In the genomic region with DNA sequence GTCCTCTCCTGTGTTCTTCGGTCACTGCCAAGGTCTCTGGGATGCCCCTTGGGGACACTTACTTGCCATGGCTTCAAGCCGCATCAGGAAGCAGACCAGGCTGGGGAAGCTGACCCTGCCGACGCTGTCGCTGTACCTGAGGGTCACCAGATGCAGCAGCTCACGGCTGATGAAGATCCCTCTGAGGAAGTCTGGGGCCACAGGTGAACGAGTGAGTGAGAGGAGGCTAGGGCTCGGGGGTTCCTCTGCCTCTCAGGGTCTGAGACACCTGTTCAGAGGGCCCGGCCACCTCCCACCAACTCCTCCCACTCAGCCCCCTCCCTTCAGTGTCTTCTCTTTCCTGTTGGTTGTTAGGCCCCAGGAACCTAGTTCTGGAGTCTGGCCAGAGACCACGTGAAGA, we compare ENCODE assay signal across 21 cellular contexts.
DNase-seq lines count a peak whose midpoint lies in the region; ATAC-seq, FAIRE-seq and TF ChIP-seq lines count a peak whose summit lies in the region.
"Had no signal": no experiment of that assay in that cellular context is flagged by ENCODE, and none has a peak within 500 bp of the region (broad histone marks: within the 10 kb centered on the region; RNA-seq: fewer than 3 reads in every experiment).

No MANE protein-coding gene starts in this region.

- no peaks in the 10 kb centered on the region for H3K79me2 ChIP-seq in H9 (ENCODE audit: insufficient read depth, low read length)

- H3K23me2 ChIP-seq in H9 (ENCODE audit: insufficient read length, low read depth, low read length, poor library complexity, severe bottlenecking), result no peaks in the 10 kb centered on the region

- no peak overlapping the region for H3K56ac ChIP-seq in H9 (ENCODE audit: insufficient read length, low read depth, low read length)

- H3K9me3 Mint-ChIP-seq in CD14-positive monocyte, result no peaks in the 10 kb centered on the region
- 0 out of 5 replicates have a peak, but pooled peaks cover 0 to 1% of the 10 kb centered on the region in 2 experiments for H3K9me3 Mint-ChIP-seq in H9
- H3K9me3 Mint-ChIP-seq: CD4-positive, alpha-beta T cell; IgD-negative memory B cell had no signal

- no peak overlapping the region for H3K23ac ChIP-seq in H9 (ENCODE audit: insufficient read length, low read depth, low read length)

- H3K4me1 ChIP-seq in H9 (ENCODE audit: insufficient read depth, low read length) (no peaks in the 10 kb centered on the region), kidney (ENCODE audit: control insufficient read depth in 1 of 2, insufficient read depth in 1 of 2, low read depth in 1 of 2, low read length in 2 of 2) (no peaks in the 10 kb centered on the region), spleen (no peaks in the 10 kb centered on the region)
- H3K4me1 ChIP-seq: BE2C, Caco-2, HAP-1 had no signal

- no CpG with 5 or more reads among the region's 10 CpGs for WGBS in H9 (ENCODE audit: extremely low coverage, insufficient read length, low lambda C conversion rate)
- 67 to 84% (median 75%) methylated on average over 5 to 10 of the region's 10 CpGs for WGBS in spleen, 5 donors

- H3K4me3 ChIP-seq in kidney (ENCODE audit: low read length in 2 of 2), result no peak overlapping the region
- no peak overlapping the region for H3K4me3 ChIP-seq in spleen
- H3K4me3 ChIP-seq: HAP-1 had no signal

- H4K91ac ChIP-seq in H9 (ENCODE audit: insufficient read length, low read depth, low read length), result no peak overlapping the region

- H3K4me1 Mint-ChIP-seq in CD14-positive monocyte (no peaks in the 10 kb centered on the region), H9 (peaks cover 22 to 26% of the 10 kb centered on the region in 2 experiments)
- H3K4me1 Mint-ChIP-seq: IgD-negative memory B cell had no signal

- no peak overlapping the region for H2BK12ac ChIP-seq in H9 (ENCODE audit: insufficient read length, low read depth, low read length)

- peak; percentile 10 for DNase-seq in CD14-positive monocyte (ENCODE audit: low spot score)
- DNase-seq in H9, result no peak
- DNase-seq in kidney, result peak; percentile 40
- peak; percentile 58 for DNase-seq in spleen
- DNase-seq in NCI-H446 treated with DMSO at 0.1 percent for 48 hours (lab: John Stamatoyannopoulos, UW), result no peak
- no peak for DNase-seq in activated gamma-delta T cell treated with Interleukin-2 at 50 U/mL for 16 hours
- DNase-seq: ACHN; BE2C; C1 segment of cervical spinal cord; Caco-2; CD4-positive, alpha-beta T cell; GOT3 had no signal

- H3T11ph ChIP-seq in H9 (ENCODE audit: low read length), result no peak overlapping the region

- H3K27me3 Mint-ChIP-seq in CD14-positive monocyte (ENCODE audit: low read depth in 3 of 3) (peaks cover 0 to 9% (median 6%) of the 10 kb centered on the region in 3 donors), H9 (ENCODE audit: low read depth) (peaks cover 2% of the 10 kb centered on the region; the same call in 1 of the 2 replicates)

- H2BK120ac ChIP-seq in H9 (ENCODE audit: low read depth, low read length, poor library complexity, severe bottlenecking), result no peak overlapping the region

- TF ChIP-seq CTCF in CD14-positive monocyte (IDR thresholded peaks at IDR 0.05), result no peak
- no peak for TF ChIP-seq CTCF in H9 (conservative IDR thresholded peaks at IDR 0.05)
- TF ChIP-seq CTCF in kidney (IDR thresholded peaks at IDR 0.05; ENCODE audit: borderline replicate concordance, extremely low read depth, insufficient read depth), result no peak
- no peak for TF ChIP-seq CTCF in spleen (IDR thresholded peaks at IDR 0.05 in 8 of 11, conservative IDR thresholded peaks at IDR 0.05 in 3 of 11)

- no peak overlapping the region for H3K27ac ChIP-seq in H9 (ENCODE audit: insufficient read length, low read depth, low read length)
- no peak overlapping the region for H3K27ac ChIP-seq in kidney (ENCODE audit: low read depth in 2 of 2, low read length in 2 of 2)
- H3K27ac ChIP-seq in spleen, result no peak overlapping the region

- H3K36me3 ChIP-seq in kidney (ENCODE audit: control insufficient read depth in 1 of 2, insufficient read depth in 2 of 2, low read length in 2 of 2), result no peaks in the 10 kb centered on the region
- no peaks in the 10 kb centered on the region for H3K36me3 ChIP-seq in spleen
- H3K36me3 ChIP-seq: BE2C, HAP-1 had no signal

- H2BK20ac ChIP-seq in H9 (ENCODE audit: low read depth, low read length, poor library complexity, severe bottlenecking), result no peak overlapping the region

- peak overlapping the region; percentile 67; the same call in 1 of the 2 replicates for H3K14ac ChIP-seq in H9 (ENCODE audit: insufficient read depth, low read length)

- ATAC-seq in GM19324 (IDR thresholded peaks at IDR 0.05; ENCODE audit: low FRiP score, unreplicated experiment), result no peak
- ATAC-seq: HepG2 had no signal

- H3K4me2 ChIP-seq in H9 (ENCODE audit: insufficient read depth, insufficient read length, low read length), result no peak overlapping the region

- H4K5ac ChIP-seq in H9 (ENCODE audit: insufficient read length, low read depth, low read length), result no peak overlapping the region

- H3K9ac ChIP-seq in H9 (ENCODE audit: extremely low read depth, insufficient read length, low read length) (no peak overlapping the region), kidney (ENCODE audit: low read length in 2 of 2) (no peak overlapping the region)

- H2BK15ac ChIP-seq in H9 (ENCODE audit: low read depth, low read length), result no peak overlapping the region

- H4K20me1 ChIP-seq in H9 (ENCODE audit: control insufficient read depth, insufficient read depth, insufficient read length), result no peaks in the 10 kb centered on the region

- H4K8ac ChIP-seq in H9 (replicated peaks; ENCODE audit: insufficient read length, low read depth, low read length), result no peak overlapping the region

- H2AFZ ChIP-seq in H9 (ENCODE audit: low read length), result no peak overlapping the region

- no peak overlapping the region for H3K27ac Mint-ChIP-seq in CD14-positive monocyte
- H3K27ac Mint-ChIP-seq in H9, result no peak overlapping the region
- H3K27ac Mint-ChIP-seq: CD4-positive, alpha-beta T cell; IgD-negative memory B cell had no signal

- H3K36me3 Mint-ChIP-seq in CD14-positive monocyte (no peaks in the 10 kb centered on the region), H9 (ENCODE audit: insufficient read depth in 1 of 3, low read depth in 3 of 3) (no peaks in the 10 kb centered on the region)
- H3K36me3 Mint-ChIP-seq: IgD-negative memory B cell had no signal

- no peaks in the 10 kb centered on the region for H3K27me3 ChIP-seq in H9 (ENCODE audit: insufficient read depth, low read length)
- peaks cover 0 to 30% (median 0%) of the 10 kb centered on the region in 7 donors for H3K27me3 ChIP-seq in spleen (replicated peaks in 1 of 7)
- H3K27me3 ChIP-seq: BE2C had no signal

- no peak for TF ChIP-seq POLR2A in spleen (IDR thresholded peaks at IDR 0.05)

- intact Hi-C loops in CD14-positive monocyte (cut with micrococcal nuclease), result no loop called here
- intact Hi-C loops in kidney (cut with DNase I), result no loop called here
- intact Hi-C loops in spleen (cut with DNase I; ENCODE audit: low total_unique reads), result no loop called here

- FAIRE-seq in kidney (lab: Jason Lieb, UNC), result no peak
- FAIRE-seq: A204.1, D721Med, G401.6, GM12891, GM19239, HepG2 had no signal

- no peaks in the 10 kb centered on the region for H3K9me3 ChIP-seq in H9 (ENCODE audit: control insufficient read depth, low read depth, low read length)
- H3K9me3 ChIP-seq in kidney (ENCODE audit: control insufficient read depth in 1 of 2, low read length in 2 of 2), result no peaks in the 10 kb centered on the region
- H3K9me3 ChIP-seq in spleen, result no peaks in the 10 kb centered on the region
- H3K9me3 ChIP-seq: BE2C, Caco-2, HAP-1 had no signal

- H3K18ac ChIP-seq in H9 (ENCODE audit: insufficient read length, low read depth, low read length), result no peak overlapping the region

- no peak overlapping the region for H2BK5ac ChIP-seq in H9 (ENCODE audit: insufficient read length, low read length)

- no peak overlapping the region for H3K4me3 Mint-ChIP-seq in CD14-positive monocyte
- H3K4me3 Mint-ChIP-seq in H9, result no peak overlapping the region
- H3K4me3 Mint-ChIP-seq: CD4-positive, alpha-beta T cell; IgD-negative memory B cell had no signal

- H3K79me1 ChIP-seq in H9 (ENCODE audit: insufficient read depth, low read depth, low read length, poor library complexity, severe bottlenecking), result no peaks in the 10 kb centered on the region

- no peak overlapping the region for H2AK5ac ChIP-seq in H9 (ENCODE audit: insufficient read length, low read length)

- no peak overlapping the region for H3K4ac ChIP-seq in H9 (ENCODE audit: low read depth, low read length)

Comparison
In these comparisons a context has a peak if more than half of its experiments do, and no peak if none do; other contexts are left out.
1. DNase-seq: peak in CD14-positive monocyte (single experiment), kidney (single experiment) and spleen (single experiment); none in H9 (single experiment), NCI-H446 treated with DMSO at 0.1 percent for 48 hours (single experiment) and activated gamma-delta T cell treated with Interleukin-2 at 50 U/mL for 16 hours (single experiment).